In the genomic region with DNA sequence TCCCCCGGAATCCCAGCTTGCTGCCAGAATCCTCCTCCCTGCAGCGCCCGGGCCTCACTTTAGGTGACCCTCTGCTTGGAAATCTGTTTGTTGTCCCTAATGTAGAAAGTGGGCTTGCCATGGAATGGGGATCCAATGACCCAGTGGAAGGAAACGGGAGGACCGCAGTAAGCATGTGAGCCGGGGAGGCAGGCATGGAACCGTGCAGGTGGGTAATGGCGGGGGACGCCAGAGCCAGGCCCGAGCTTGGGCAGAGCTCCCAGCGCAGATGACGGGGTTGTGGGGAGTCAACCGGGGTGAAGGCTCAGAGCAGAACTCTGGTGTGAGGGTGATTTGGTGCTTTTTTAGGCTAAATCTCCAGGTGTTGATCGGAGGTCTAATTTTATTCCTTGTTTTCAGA, we compare ENCODE assay signal across 28 cellular contexts.
"Had no signal": no experiment of that assay in that cellular context is flagged by ENCODE, and none has a peak within 500 bp of the region (broad histone marks: within the 10 kb centered on the region; RNA-seq: fewer than 3 reads in every experiment).

No MANE protein-coding gene starts in this region.

- H3K27me3 Mint-ChIP-seq: progenitor cell of endocrine pancreas had no signal

- H3K4me1 Mint-ChIP-seq: naive thymus-derived CD4-positive, alpha-beta T cell had no signal

- H3K4me3 ChIP-seq: ovary, psoas muscle, right lobe of liver, sigmoid colon, stomach, thoracic aorta, thyroid gland, tibial nerve, upper lobe of left lung, uterus had no signal

- H3K27ac ChIP-seq: ovary, parathyroid adenoma, psoas muscle, right lobe of liver, sigmoid colon, stomach, thoracic aorta, thyroid gland, tibial nerve, upper lobe of left lung, uterus had no signal

- H3K36me3 ChIP-seq: ovary, right lobe of liver, sigmoid colon, stomach, thoracic aorta, thyroid gland, tibial nerve, upper lobe of left lung, uterus had no signal

- DNase-seq: naive thymus-derived CD4-positive, alpha-beta T cell; natural killer cell; occipital lobe; ovary; psoas muscle; right cardiac atrium; right lobe of liver; sigmoid colon; small intestine; stimulated activated CD4-positive, alpha-beta T cell treated with anti-CD3 and anti-CD28 coated beads, Interleukin-15, amount 100 ng/mL, for 24 hours; stimulated activated CD4-positive, alpha-beta T cell treated with anti-CD3 and anti-CD28 coated beads, Interleukin-2, amount 100 ng/mL, for 24 hours; stimulated activated CD4-positive, alpha-beta T cell treated with anti-CD3 and anti-CD28 coated beads, Interleukin-2, amount 100 ng/mL, for 48 hours; stimulated activated CD4-positive, alpha-beta T cell treated with anti-CD3 and anti-CD28 coated beads, Interleukin-4, amount 100 ng/mL, for 24 hours; stimulated activated naive B cell treated with anti-CD40 and anti-IgM and Interleukin-4, amounts not matched to agents 10 μg/mL and 1 μg/mL and 100 μg/mL, for 72 hours; stimulated activated naive CD4-positive, alpha-beta T cell treated with Interleukin-2 at 50 U/mL for 16 hours; stomach; thyroid gland; trophoblast cell; uterus had no signal

- H3K9ac ChIP-seq: parathyroid adenoma had no signal

- H3K27ac Mint-ChIP-seq: natural killer cell; nephron; progenitor cell of endocrine pancreas; stimulated activated effector memory CD8-positive, alpha-beta T cell treated with anti-CD3 and anti-CD28 coated beads, Interleukin-12 subunit alpha, Interleukin-12 subunit beta, amount 100 ng/mL, for 72 hours; stimulated activated naive B cell treated with anti-CD40 and anti-IgM and Interleukin-4, amounts not matched to agents 10 μg/mL and 1 μg/mL and 100 μg/mL, for 72 hours; stimulated activated naive CD8-positive, alpha-beta T cell treated with anti-CD3 and anti-CD28 coated beads, Interleukin-15, Interleukin-2, amounts not matched to agents 100 ng/mL and 50 ng/mL, for 24 hours had no signal

- H2AFZ ChIP-seq: parathyroid adenoma had no signal

- H3K27me3 ChIP-seq: ovary, right lobe of liver, sigmoid colon, stomach, thyroid gland, tibial nerve, upper lobe of left lung, uterus had no signal

- H3K9me3 Mint-ChIP-seq: natural killer cell; nephron; stimulated activated effector memory CD8-positive, alpha-beta T cell treated with anti-CD3 and anti-CD28 coated beads, Interleukin-12 subunit alpha, Interleukin-12 subunit beta, amount 100 ng/mL, for 72 hours had no signal

- ATAC-seq: naive thymus-derived CD4-positive, alpha-beta T cell; natural killer cell; psoas muscle; right cardiac atrium; right lobe of liver; stimulated activated effector memory CD8-positive, alpha-beta T cell treated with anti-CD3 and anti-CD28 coated beads, Interleukin-12 subunit alpha, Interleukin-12 subunit beta, amount 100 ng/mL, for 72 hours; stimulated activated naive B cell treated with anti-CD40 and anti-IgM and Interleukin-4, amounts not matched to agents 10 μg/mL and 1 μg/mL and 100 μg/mL, for 72 hours had no signal

- H3K4me3 Mint-ChIP-seq: naive thymus-derived CD4-positive, alpha-beta T cell; natural killer cell; nephron; neural crest cell; stimulated activated effector memory CD8-positive, alpha-beta T cell treated with anti-CD3 and anti-CD28 coated beads, Interleukin-12 subunit alpha, Interleukin-12 subunit beta, amount 100 ng/mL, for 72 hours; stimulated activated naive B cell treated with anti-CD40 and anti-IgM and Interleukin-4, amounts not matched to agents 10 μg/mL and 1 μg/mL and 100 μg/mL, for 72 hours; stimulated activated naive CD8-positive, alpha-beta T cell treated with anti-CD3 and anti-CD28 coated beads, Interleukin-15, Interleukin-2, amounts not matched to agents 100 ng/mL and 50 ng/mL, for 24 hours had no signal

- H3K36me3 Mint-ChIP-seq: naive thymus-derived CD4-positive, alpha-beta T cell; natural killer cell; stimulated activated effector memory CD8-positive, alpha-beta T cell treated with anti-CD3 and anti-CD28 coated beads, Interleukin-12 subunit alpha, Interleukin-12 subunit beta, amount 100 ng/mL, for 72 hours had no signal

- H3K9me3 ChIP-seq: ovary, psoas muscle, right lobe of liver, sigmoid colon, stomach, thoracic aorta, thyroid gland, tibial nerve, upper lobe of left lung, uterus had no signal

- H3K4me1 ChIP-seq: parathyroid adenoma, psoas muscle, sigmoid colon, stomach, thyroid gland, tibial nerve, upper lobe of left lung, uterus had no signal
